In the genomic region with DNA sequence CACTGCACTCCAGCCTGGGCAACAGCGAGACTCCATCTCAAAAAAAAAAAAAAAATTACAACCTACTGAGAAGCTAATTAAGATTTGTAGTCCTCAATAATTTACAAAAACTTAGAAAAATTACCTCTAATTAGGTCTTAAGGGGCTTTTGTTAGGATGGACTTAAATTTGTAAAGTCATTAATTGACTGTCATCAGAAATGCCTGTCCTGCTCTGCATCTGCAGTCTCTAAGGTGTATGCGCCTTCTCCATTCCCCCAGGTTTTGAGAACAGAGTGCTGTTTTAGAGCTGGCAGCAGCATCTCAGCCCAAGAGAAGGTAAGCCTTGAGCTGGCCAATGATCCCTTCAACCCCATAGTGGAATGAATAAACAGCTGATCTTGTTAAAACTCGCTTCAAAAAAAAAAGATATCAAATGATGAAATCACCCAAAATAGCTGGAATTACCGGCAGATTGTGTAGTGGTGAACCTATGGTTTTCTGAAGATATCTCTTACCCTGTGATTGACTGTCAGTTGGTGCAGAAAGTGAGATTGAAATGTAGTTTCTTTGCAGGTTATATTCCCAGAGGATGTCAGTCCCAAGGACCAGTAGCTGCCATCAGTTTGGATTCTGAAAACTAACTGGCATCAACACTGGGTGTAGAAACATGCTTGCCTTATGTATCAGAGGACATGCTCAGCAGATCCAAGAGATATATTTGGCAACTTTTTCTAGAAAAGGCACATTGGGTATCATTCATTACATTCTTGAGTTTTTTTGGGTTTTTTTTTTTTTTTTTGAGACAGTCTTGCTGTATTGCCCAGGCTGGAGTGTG, we compare ENCODE assay signal across 11 cellular contexts. TPM values are rescaled to one million over a fixed set of nuclear protein-coding genes. Genes with fewer than 3 reads are reported as not detected.
DNase-seq lines count a peak whose midpoint lies in the region; ATAC-seq and TF ChIP-seq lines count a peak whose summit lies in the region.
"Had no signal": no experiment of that assay in that cellular context is flagged by ENCODE, and none has a peak within 500 bp of the region (broad histone marks: within the 10 kb centered on the region; RNA-seq: fewer than 3 reads in every experiment).

No MANE protein-coding gene starts in this region.

- H2BK120ac ChIP-seq in neuronal stem cell (ENCODE audit: low read depth, low read length), result no peak overlapping the region

- CTCF ChIA-PET in activated naive CD4-positive, alpha-beta T cell treated with anti-CD3 and anti-CD28 coated beads, Interleukin-2, amount 10 ng/mL, durations not matched to agents 7 days and 5 days (lab: Charles Lee), result interaction anchor here (0.9 to 3.0 kb wide), 5 partner anchors 10 to 80 kb away, joined by 3 to 15 read pairs (median 6); no protein-coding TSS in a partner anchor

- no peak overlapping the region for H2BK12ac ChIP-seq in neuronal stem cell (ENCODE audit: low read length)

- no peak for ATAC-seq in GM18868 (IDR thresholded peaks at IDR 0.05; ENCODE audit: unreplicated experiment)

- H3K9me3 ChIP-seq in suprapubic skin (no peaks in the 10 kb centered on the region), neuronal stem cell (replicated peaks in 1 of 2; ENCODE audit: control insufficient read depth in 2 of 2, insufficient read depth in 1 of 2, low read depth in 1 of 2, low read length in 2 of 2) (no peaks in the 10 kb centered on the region)
- H3K9me3 ChIP-seq: thoracic aorta had no signal

- no peak for DNase-seq in activated naive CD4-positive, alpha-beta T cell treated with anti-CD3 and anti-CD28 coated beads, Interleukin-2, amount 10 ng/mL, durations not matched to agents 7 days and 5 days
- no peak for DNase-seq in activated naive CD4-positive, alpha-beta T cell treated with anti-CD3 and anti-CD28 coated beads, Interleukin-2, amount 50 U/mL, for 16 hours
- no peak for DNase-seq in fibroblast of pulmonary artery (ENCODE audit: low read depth)
- no peak for DNase-seq in suprapubic skin (ENCODE audit: low spot score in 2 of 2)
- no peak for DNase-seq in neuronal stem cell (ENCODE audit: low spot score)
- no peak for DNase-seq in SIG-M5 (lab: John Stamatoyannopoulos, UW)
- DNase-seq: OCI-M1 had no signal

- H3K36me3 Mint-ChIP-seq in activated naive CD4-positive, alpha-beta T cell treated with anti-CD3 and anti-CD28 coated beads, Interleukin-2, amount 10 ng/mL, durations not matched to agents 7 days and 5 days, result peaks cover 51% of the 10 kb centered on the region

- H4K91ac ChIP-seq in neuronal stem cell (ENCODE audit: low read depth, low read length, poor library complexity), result no peak overlapping the region

- H3K79me1 ChIP-seq in neuronal stem cell (ENCODE audit: low read depth, low read length), result peaks cover 13% of the 10 kb centered on the region

- TF ChIP-seq CTCF in VCaP (conservative IDR thresholded peaks at IDR 0.05), result no peak
- no peak for TF ChIP-seq CTCF in fibroblast of pulmonary artery (IDR thresholded peaks at IDR 0.05; ENCODE audit: low read length, missing control alignments)
- no peak for TF ChIP-seq CTCF in suprapubic skin (IDR thresholded peaks at IDR 0.05)

- peaks cover 51% of the 10 kb centered on the region for H3K4me1 Mint-ChIP-seq in activated naive CD4-positive, alpha-beta T cell treated with anti-CD3 and anti-CD28 coated beads, Interleukin-2, amount 10 ng/mL, durations not matched to agents 7 days and 5 days

- H3K36me3 ChIP-seq in suprapubic skin (peaks cover 39% of the 10 kb centered on the region), neuronal stem cell (replicated peaks in 1 of 2; ENCODE audit: control insufficient read depth in 2 of 2, insufficient read depth in 2 of 2, low read length in 2 of 2) (peaks cover 44 to 60% of the 10 kb centered on the region in 2 donors)

- no peak overlapping the region for H4K8ac ChIP-seq in neuronal stem cell (ENCODE audit: low read depth, low read length)

- H3K4me3 Mint-ChIP-seq in activated naive CD4-positive, alpha-beta T cell treated with anti-CD3 and anti-CD28 coated beads, Interleukin-2, amount 10 ng/mL, durations not matched to agents 7 days and 5 days, result peak overlapping the region; percentile 98

- H3K27me3 Mint-ChIP-seq in activated naive CD4-positive, alpha-beta T cell treated with anti-CD3 and anti-CD28 coated beads, Interleukin-2, amount 10 ng/mL, durations not matched to agents 7 days and 5 days, result no peaks in the 10 kb centered on the region

- H3K9ac ChIP-seq in neuronal stem cell (ENCODE audit: low read depth, low read length, poor library complexity), result no peak overlapping the region
- H3K9ac ChIP-seq: parathyroid adenoma had no signal

- no peak overlapping the region for H2AK5ac ChIP-seq in neuronal stem cell (ENCODE audit: low read depth, low read length)

- peak overlapping the region; percentile 19 for H3K27ac Mint-ChIP-seq in activated naive CD4-positive, alpha-beta T cell treated with anti-CD3 and anti-CD28 coated beads, Interleukin-2, amount 10 ng/mL, durations not matched to agents 7 days and 5 days

- no peak overlapping the region for H3K18ac ChIP-seq in neuronal stem cell (ENCODE audit: low read length)

- no peak overlapping the region for H3K14ac ChIP-seq in neuronal stem cell (ENCODE audit: low read length)

- H3K4me1 ChIP-seq in suprapubic skin (peaks cover 47% of the 10 kb centered on the region), neuronal stem cell (ENCODE audit: control insufficient read depth in 2 of 2, insufficient read depth in 1 of 2, low read depth in 1 of 2, low read length in 2 of 2) (peaks cover 11 to 24% of the 10 kb centered on the region in 2 donors)

- H2AFZ ChIP-seq in neuronal stem cell (ENCODE audit: low read length), result no peak overlapping the region
- H2AFZ ChIP-seq: parathyroid adenoma had no signal

- no peak overlapping the region for H2BK15ac ChIP-seq in neuronal stem cell (ENCODE audit: low read length)

- no peak for TF ChIP-seq EP300 in suprapubic skin (IDR thresholded peaks at IDR 0.05)

- no peak overlapping the region for H2BK5ac ChIP-seq in neuronal stem cell (ENCODE audit: low read length)

- H3K4ac ChIP-seq in neuronal stem cell (ENCODE audit: low read length), result no peak overlapping the region

- peak overlapping the region; percentile 96 for H3K4me3 ChIP-seq in fibroblast of pulmonary artery (replicated peaks; ENCODE audit: low read depth, low read length)
- peak overlapping the region; percentile 64 for H3K4me3 ChIP-seq in suprapubic skin
- H3K4me3 ChIP-seq in neuronal stem cell (ENCODE audit: low read length in 2 of 2), result no peak overlapping the region

- peak overlapping the region; percentile 94 for H3K27ac ChIP-seq in VCaP
- peak overlapping the region; percentile 82 for H3K27ac ChIP-seq in suprapubic skin
- H3K27ac ChIP-seq in neuronal stem cell (replicated peaks; ENCODE audit: low read length), result no peak overlapping the region
- H3K27ac ChIP-seq: parathyroid adenoma, thoracic aorta had no signal

- H3K27me3 ChIP-seq in suprapubic skin (no peaks in the 10 kb centered on the region), neuronal stem cell (ENCODE audit: control insufficient read depth in 3 of 3, insufficient read depth in 3 of 3, low read depth in 1 of 3, low read length in 3 of 3) (no peaks in the 10 kb centered on the region)

- WGBS in suprapubic skin, result 71% methylated on average over 4 of the region's 4 CpGs
- WGBS in neuronal stem cell (ENCODE audit: extremely low coverage in 2 of 2, insufficient read length in 2 of 2, insufficient replicate concordance in 1 of 2), 2 donors, result no CpG with 5 or more reads among the region's 4 CpGs

- H3K9me3 Mint-ChIP-seq in activated naive CD4-positive, alpha-beta T cell treated with anti-CD3 and anti-CD28 coated beads, Interleukin-2, amount 10 ng/mL, durations not matched to agents 7 days and 5 days, result no peaks in the 10 kb centered on the region

- H3K23ac ChIP-seq in neuronal stem cell (ENCODE audit: low read depth, low read length, poor library complexity), result no peak overlapping the region

- no peak overlapping the region for H3K4me2 ChIP-seq in neuronal stem cell (ENCODE audit: insufficient read depth, low read length, poor library complexity, severe bottlenecking)

- TF ChIP-seq POLR2A in suprapubic skin (IDR thresholded peaks at IDR 0.05), result no peak

RNA-seq across cellular contexts. Expression of a gene that starts 25.7 kb away (rescaled TPM):
- total RNA-seq in suprapubic skin, result 10 to 100 TPM in 1 of 4 donors, 1 to 10 TPM in 3; 3.0 to 13.9 (median 7.9) TPM
- 0.36 TPM for polyA plus RNA-seq in neuronal stem cell (2013, experiment 1 of 2)
- 0.30 TPM for polyA plus RNA-seq in neuronal stem cell (2013, experiment 2 of 2)

RNA-seq across cellular contexts. Expression of a gene that starts 51.0 kb away (rescaled TPM):
- under 1 TPM; 0.64 to 0.99 (median 0.90) TPM for total RNA-seq in suprapubic skin
- polyA plus RNA-seq in neuronal stem cell (2013, experiment 1 of 2), result 2.7 TPM
- polyA plus RNA-seq in neuronal stem cell (2013, experiment 2 of 2), result 2.6 TPM

Comparison
In these comparisons a context has a peak if more than half of its experiments do, and no peak if none do; other contexts are left out.
1. H3K4me3 ChIP-seq: peak in fibroblast of pulmonary artery (single experiment) and suprapubic skin (single experiment); none in neuronal stem cell (0 of 2).